In genomic region chr14:45253070-45253753, GRCh38 we compare ENCODE assay signal across 8 cellular contexts. TPM values are rescaled to one million over a fixed set of nuclear protein-coding genes. Genes with fewer than 3 reads are reported as not detected.
A peak's percentile ranks its signal among the peaks of the same experiment; 100 is the strongest.
DNase-seq lines count a peak whose midpoint lies in the region; ATAC-seq and TF ChIP-seq lines count a peak whose summit lies in the region.

Gene MIS18BP1, minus strand, starts transcription at chr14:45253202. Its CDS starts 5,916 bp downstream, at chr14:45247286.

- no peaks in the 10 kb centered on the region for H3K27me3 ChIP-seq in osteoblast (ENCODE audit: insufficient read depth, low read length)
- H3K27me3 ChIP-seq in thoracic aorta (replicated peaks; ENCODE audit: insufficient read depth): no peaks in the 10 kb centered on the region

- peaks cover 24% of the 10 kb centered on the region for H3K4me1 ChIP-seq in osteoblast (ENCODE audit: insufficient read depth, low read length)
- H3K4me1 ChIP-seq in thoracic aorta (ENCODE audit: control insufficient read depth in 1 of 2, low read depth in 2 of 2): peaks cover 5 to 13% of the 10 kb centered on the region in 2 donors

- peak; percentile 72 for TF ChIP-seq CTCF in GM12865 (IDR thresholded peaks at IDR 0.05; ENCODE audit: insufficient read depth, low read depth, low read length, missing control alignments)
- peak; percentile 76 for TF ChIP-seq CTCF in glutamatergic neuron (IDR thresholded peaks at IDR 0.05; ENCODE audit: partially characterized antibody, unreplicated experiment)
- peak; percentile 62 for TF ChIP-seq CTCF in osteoblast (IDR thresholded peaks at IDR 0.05; ENCODE audit: extremely low read depth, low read depth, low read length)
- peak; percentile 69 for TF ChIP-seq CTCF in thoracic aorta (IDR thresholded peaks at IDR 0.05)

- H4K20me1 ChIP-seq in osteoblast (ENCODE audit: insufficient read depth, low read length): no peaks in the 10 kb centered on the region

- DNase-seq in GM12865 (ENCODE audit: low read depth): peak; percentile 98
- DNase-seq in NCI-H1105 (lab: John Stamatoyannopoulos, UW): peak; percentile 90
- peak; percentile 68 for DNase-seq in SKM-1 treated with dmso at 0.1 percent for 144 hours (lab: John Stamatoyannopoulos, UW; ENCODE audit: unreplicated experiment)
- peak; percentile 95 for DNase-seq in glutamatergic neuron
- peak; percentile 94 for DNase-seq in osteoblast (ENCODE audit: insufficient read length, low spot score, missing footprints)
- peak; percentile 80 for DNase-seq in thoracic aorta (ENCODE audit: low spot score)

- peak within 1 kb of the TSS; percentile 94 for H3K4me3 Mint-ChIP-seq in activated naive CD8-positive, alpha-beta T cell
- H3K4me3 Mint-ChIP-seq in glutamatergic neuron (ENCODE audit: unreplicated experiment): peak within 1 kb of the TSS; percentile 94

- H3K36me3 ChIP-seq in osteoblast (ENCODE audit: insufficient read depth, low read length) (no peaks in the 10 kb centered on the region), thoracic aorta (no peaks in the 10 kb centered on the region)

- H3K4me3 ChIP-seq in GM12865 (ENCODE audit: low read depth, low read length): peak within 1 kb of the TSS; percentile 97
- peak within 1 kb of the TSS; percentile 88 for H3K4me3 ChIP-seq in osteoblast (ENCODE audit: insufficient read depth, low read length)
- H3K4me3 ChIP-seq in thoracic aorta: peak within 1 kb of the TSS; percentile 95

- peak; percentile 87 for ATAC-seq in HG02642 (IDR thresholded peaks at IDR 0.05; ENCODE audit: poor library complexity, unreplicated experiment)
- ATAC-seq in thoracic aorta (ENCODE audit: insufficient number of reproducible peaks, low FRiP score, low read depth): peak; percentile 95

- peaks cover 3% of the 10 kb centered on the region for H3K36me3 Mint-ChIP-seq in activated naive CD8-positive, alpha-beta T cell
- peaks cover 4% of the 10 kb centered on the region for H3K36me3 Mint-ChIP-seq in glutamatergic neuron (ENCODE audit: unreplicated experiment)

- H3K9me3 ChIP-seq in osteoblast (ENCODE audit: low read depth, low read length): no peaks in the 10 kb centered on the region
- H3K9me3 ChIP-seq in thoracic aorta: peaks cover 5% of the 10 kb centered on the region

- peaks cover 15% of the 10 kb centered on the region for H3K9me3 Mint-ChIP-seq in activated naive CD8-positive, alpha-beta T cell (ENCODE audit: low read depth)
- peaks cover 4% of the 10 kb centered on the region for H3K9me3 Mint-ChIP-seq in glutamatergic neuron (ENCODE audit: unreplicated experiment)

- no peaks in the 10 kb centered on the region for H3K27me3 Mint-ChIP-seq in activated naive CD8-positive, alpha-beta T cell
- peaks cover 5% of the 10 kb centered on the region for H3K27me3 Mint-ChIP-seq in glutamatergic neuron (ENCODE audit: unreplicated experiment)

- peak within 1 kb of the TSS; percentile 97 for H2AFZ ChIP-seq in osteoblast (ENCODE audit: low read length)

- peak within 1 kb of the TSS; percentile 89 for H3K4me2 ChIP-seq in osteoblast (ENCODE audit: insufficient read depth, low read length)

- H3K4me1 Mint-ChIP-seq in activated naive CD8-positive, alpha-beta T cell (ENCODE audit: low read depth): peaks cover 22% of the 10 kb centered on the region
- H3K4me1 Mint-ChIP-seq in glutamatergic neuron (ENCODE audit: low read depth, unreplicated experiment): peaks cover 7% of the 10 kb centered on the region

- peaks cover 48% of the 10 kb centered on the region for H3K79me2 ChIP-seq in osteoblast (ENCODE audit: insufficient read depth, low read length)

- H3K27ac ChIP-seq in osteoblast (ENCODE audit: low read depth, low read length) (peak within 1 kb of the TSS; percentile 94), thoracic aorta (peak within 1 kb of the TSS; percentile 96 to 97)

- peak within 1 kb of the TSS; percentile 94 for H3K27ac Mint-ChIP-seq in activated naive CD8-positive, alpha-beta T cell
- peak within 1 kb of the TSS; percentile 92 for H3K27ac Mint-ChIP-seq in glutamatergic neuron (ENCODE audit: unreplicated experiment)

RNA-seq across cellular contexts. Expression of gene MIS18BP1, which starts in this region (rescaled TPM):
- 15.2 TPM for total RNA-seq in glutamatergic neuron (ENCODE audit: unreplicated experiment)
- 29.7 and 35.7 TPM in 2 replicates for total RNA-seq in osteoblast
- total RNA-seq in thoracic aorta: 10 to 100 TPM; 18.7 to 40.3 TPM

Comparison
In these comparisons a context has a peak if more than half of its experiments do, and no peak if none do; other contexts are left out.
1. Peak in every context shown above with its lines: DNase-seq, ATAC-seq, H3K4me3 ChIP-seq and H3K27ac ChIP-seq.